1 cellular context compared by ENCODE assay signal in genomic region chr15:59688888-59689625, GRCh38.
TF ChIP-seq lines count a peak whose summit lies in the region.

Gene BNIP2 (minus strand): TSS chr15:59689320. CDS start chr15:59682457, 6,863 bp downstream.

TF ChIP-seq in HepG2, 621 proteins besides CTCF, POLR2A, EP300 and RAD21 (continued from another document and continues in another):
- TF ChIP-seq HNF1A (IDR thresholded peaks at IDR 0.05; ENCODE audit: low read depth) = no peak
- no peak for TF ChIP-seq HNF1A (CRISPR knock-in tag; IDR thresholded peaks at IDR 0.05; ENCODE audit: borderline replicate concordance)
- peak; percentile 75; the same call in 1 of the 2 replicates for TF ChIP-seq ZNF891 (CRISPR knock-in tag; IDR thresholded peaks at IDR 0.05)
- TF ChIP-seq ZNF724P (CRISPR knock-in tag; IDR thresholded peaks at IDR 0.05; ENCODE audit: borderline replicate concordance) = peak; percentile 83; the same call in 1 of the 2 replicates
- TF ChIP-seq MLLT10 (CRISPR knock-in tag; IDR thresholded peaks at IDR 0.05) = no peak
- TF ChIP-seq ZBTB2 (CRISPR knock-in tag; IDR thresholded peaks at IDR 0.05; ENCODE audit: low read depth) = peak; percentile 90
- TF ChIP-seq ZNF556 (CRISPR knock-in tag; IDR thresholded peaks at IDR 0.05; ENCODE audit: borderline replicate concordance) = no peak; the same call in 1 of the 2 replicates
- peak; percentile 89 for TF ChIP-seq POGZ (CRISPR knock-in tag; IDR thresholded peaks at IDR 0.05)
- peak; percentile 53; the same call in 1 of the 2 replicates for TF ChIP-seq SP2 (CRISPR knock-in tag; IDR thresholded peaks at IDR 0.05)
- TF ChIP-seq GMEB2 (CRISPR knock-in tag; IDR thresholded peaks at IDR 0.05; ENCODE audit: low read depth) = no peak
- no peak for TF ChIP-seq NR3C1 (CRISPR knock-in tag; IDR thresholded peaks at IDR 0.05)
- TF ChIP-seq SP5 (CRISPR knock-in tag; IDR thresholded peaks at IDR 0.05; ENCODE audit: borderline replicate concordance, low read depth) = peak; percentile 66; the same call in 1 of the 2 replicates
- TF ChIP-seq RFXAP (CRISPR knock-in tag; IDR thresholded peaks at IDR 0.05; ENCODE audit: borderline replicate concordance) = peak; percentile 64; the same call in 1 of the 2 replicates
- TF ChIP-seq ZNF512 (CRISPR knock-in tag; IDR thresholded peaks at IDR 0.05) = no peak
- TF ChIP-seq SNAPC2 (CRISPR knock-in tag; IDR thresholded peaks at IDR 0.05) = no peak; the same call in 1 of the 2 replicates
- TF ChIP-seq YEATS4 (CRISPR knock-in tag; IDR thresholded peaks at IDR 0.05; ENCODE audit: borderline replicate concordance) = peak; percentile 88
- TF ChIP-seq THAP11 (CRISPR knock-in tag; IDR thresholded peaks at IDR 0.05) = peak; percentile 92
- peak; percentile 89; the same call in 1 of the 2 replicates for TF ChIP-seq ZFP82 (CRISPR knock-in tag; IDR thresholded peaks at IDR 0.05; ENCODE audit: borderline replicate concordance)
- TF ChIP-seq ZNF841 (CRISPR knock-in tag; IDR thresholded peaks at IDR 0.05; ENCODE audit: borderline replicate concordance) = no peak
- TF ChIP-seq ZNF562 (CRISPR knock-in tag; IDR thresholded peaks at IDR 0.05; ENCODE audit: borderline replicate concordance) = no peak
- TF ChIP-seq FOXJ3 (CRISPR knock-in tag; IDR thresholded peaks at IDR 0.05; ENCODE audit: borderline replicate concordance) = no peak
- TF ChIP-seq ZNF205 (CRISPR knock-in tag; IDR thresholded peaks at IDR 0.05) = no peak; the same call in 1 of the 2 replicates
- no peak for TF ChIP-seq RARG (CRISPR knock-in tag; IDR thresholded peaks at IDR 0.05; ENCODE audit: low read depth)
- no peak for TF ChIP-seq U2AF2 (IDR thresholded peaks at IDR 0.05; ENCODE audit: low read depth, low read length)
- TF ChIP-seq SOX6 (IDR thresholded peaks at IDR 0.05) = no peak
- TF ChIP-seq SOX6 (CRISPR knock-in tag; IDR thresholded peaks at IDR 0.05) = peak; percentile 46
- peak; percentile 44; the same call in 1 of the 2 replicates for TF ChIP-seq ZBTB21 (CRISPR knock-in tag; IDR thresholded peaks at IDR 0.05)
- peak; percentile 30; the same call in 1 of the 2 replicates for TF ChIP-seq ZNF609 (CRISPR knock-in tag; IDR thresholded peaks at IDR 0.05; ENCODE audit: borderline replicate concordance)
- TF ChIP-seq AFF4 (CRISPR knock-in tag; IDR thresholded peaks at IDR 0.05) = no peak
- peak; percentile 79 for TF ChIP-seq AKAP8 (CRISPR knock-in tag; IDR thresholded peaks at IDR 0.05)
- peak; percentile 70; the same call in 1 of the 2 replicates for TF ChIP-seq ZNF670 (CRISPR knock-in tag; IDR thresholded peaks at IDR 0.05; ENCODE audit: borderline replicate concordance)
- peak; percentile 82 for TF ChIP-seq ZNF274 (CRISPR knock-in tag; IDR thresholded peaks at IDR 0.05)
- 0 out of 2 replicates have a peak, but pooled peaks have one; percentile 12 for TF ChIP-seq FOXA3 (CRISPR knock-in tag; IDR thresholded peaks at IDR 0.05)
- peak; percentile 32; the same call in 1 of the 2 replicates for TF ChIP-seq REPIN1 (CRISPR knock-in tag; IDR thresholded peaks at IDR 0.05; ENCODE audit: borderline replicate concordance, low read depth)
- no peak for TF ChIP-seq ZNF766 (CRISPR knock-in tag; IDR thresholded peaks at IDR 0.05; ENCODE audit: borderline replicate concordance)
- 0 out of 2 replicates have a peak, but pooled peaks have one; percentile 9 for TF ChIP-seq ZNF331 (CRISPR knock-in tag; IDR thresholded peaks at IDR 0.05)
- no peak for TF ChIP-seq CSRNP2 (CRISPR knock-in tag; conservative IDR thresholded peaks at IDR 0.05; ENCODE audit: low read depth)
- TF ChIP-seq ZNF20 (CRISPR knock-in tag; IDR thresholded peaks at IDR 0.05) = no peak
- no peak; the same call in 1 of the 2 replicates for TF ChIP-seq GATA4 (IDR thresholded peaks at IDR 0.05; ENCODE audit: borderline replicate concordance, low read depth)
- no peak for TF ChIP-seq ZBTB3 (CRISPR knock-in tag; IDR thresholded peaks at IDR 0.05; ENCODE audit: borderline replicate concordance, low read depth)
- TF ChIP-seq ONECUT2 (CRISPR knock-in tag; IDR thresholded peaks at IDR 0.05) = no peak
- peak; percentile 73 for TF ChIP-seq NFYB (CRISPR knock-in tag; IDR thresholded peaks at IDR 0.05)
- no peak; the same call in 1 of the 2 replicates for TF ChIP-seq MTA1 (CRISPR knock-in tag; IDR thresholded peaks at IDR 0.05; ENCODE audit: borderline replicate concordance)
- TF ChIP-seq SP1 (IDR thresholded peaks at IDR 0.05) = no peak
- TF ChIP-seq SP1 (CRISPR knock-in tag; IDR thresholded peaks at IDR 0.05) = peak; percentile 70
- no peak for TF ChIP-seq ZNF720 (CRISPR knock-in tag; IDR thresholded peaks at IDR 0.05)
- TF ChIP-seq ZNF749 (CRISPR knock-in tag; IDR thresholded peaks at IDR 0.05; ENCODE audit: borderline replicate concordance) = peak; percentile 69; the same call in 1 of the 2 replicates
